In the genomic region with DNA sequence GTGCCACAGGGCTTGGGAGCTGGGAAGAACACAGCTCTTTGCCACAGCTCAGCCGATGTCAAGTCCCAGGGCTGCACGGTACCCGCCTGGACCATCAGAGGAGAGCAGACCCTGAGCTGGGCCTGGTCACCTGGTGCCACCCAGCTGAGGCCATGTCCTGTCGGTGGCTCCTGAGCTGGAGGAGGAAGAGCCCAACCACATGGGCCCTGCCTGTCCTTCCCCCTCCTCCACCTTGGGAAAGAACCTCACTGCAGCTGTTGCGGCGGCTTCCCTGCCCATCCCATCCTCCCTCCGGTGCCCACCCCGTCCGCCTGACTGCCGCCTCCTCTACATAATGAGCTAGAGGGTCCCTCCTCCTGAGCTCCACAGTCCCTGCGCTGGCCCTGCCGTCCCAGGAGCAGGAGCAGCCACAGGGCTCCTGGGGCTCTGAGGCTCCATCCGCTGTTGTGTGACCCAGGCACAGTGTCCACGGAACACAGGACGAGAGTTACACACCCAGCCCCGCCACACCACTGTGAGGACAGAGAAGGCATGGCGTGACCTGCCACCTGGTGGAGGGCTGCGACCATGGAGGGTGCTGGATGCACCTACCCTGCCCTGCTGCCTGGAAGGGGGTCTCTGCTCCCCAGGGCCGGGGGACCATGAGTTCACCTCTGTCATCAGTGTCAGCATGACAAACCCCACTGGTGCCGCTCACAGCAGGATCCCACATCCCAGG, we compare ENCODE assay signal across 8 cellular contexts. TPM values are rescaled to one million over a fixed set of nuclear protein-coding genes. Genes with fewer than 3 reads are reported as not detected.
DNase-seq lines count a peak whose midpoint lies in the region; ATAC-seq, FAIRE-seq and TF ChIP-seq lines count a peak whose summit lies in the region.

No MANE protein-coding gene starts in this region.

- H3K27me3 ChIP-seq in Peyer's patch = no peaks in the 10 kb centered on the region
- peaks cover 27% of the 10 kb centered on the region for H3K27me3 ChIP-seq in keratinocyte (ENCODE audit: control insufficient read depth, extremely low read depth, insufficient read depth, low read length)

- H3K36me3 ChIP-seq in Peyer's patch = peaks cover 0 to 4% (median 0%) of the 10 kb centered on the region in 3 donors
- no peaks in the 10 kb centered on the region for H3K36me3 ChIP-seq in keratinocyte (ENCODE audit: control insufficient read depth in 2 of 2, extremely low read depth in 1 of 2, insufficient read depth in 2 of 2, low read length in 2 of 2)

- H3K9ac ChIP-seq in keratinocyte (ENCODE audit: control insufficient read depth, extremely low read depth, insufficient read depth, low read length) = no peak overlapping the region

- H3K9me1 ChIP-seq in keratinocyte (ENCODE audit: control insufficient read depth, extremely low read depth, insufficient read depth, low read length) = no peaks in the 10 kb centered on the region

- H3K27me3 Mint-ChIP-seq in activated CD4-positive, alpha-beta T cell treated with anti-CD3 and anti-CD28 coated beads for 36 hours = peaks cover 4% of the 10 kb centered on the region

- dilution Hi-C loops in keratinocyte (cut with MboI; ENCODE audit: extremely low pct_ligation_motif_present, low sequenced_read_pairs) = no loop called here

- H3K27ac ChIP-seq in Peyer's patch (peak overlapping the region in 1 of 4 donors; percentile 5), keratinocyte (ENCODE audit: control insufficient read depth, insufficient read depth, low read length) (no peak overlapping the region)

- TF ChIP-seq CTCF in Peyer's patch (IDR thresholded peaks at IDR 0.05) (peak in 5 of 6 experiments; percentile 34 to 44 (median 36)), keratinocyte (optimal IDR thresholded peaks at IDR 0.05 in 1 of 3, IDR thresholded peaks at IDR 0.05 in 1 of 3, conservative IDR thresholded peaks at IDR 0.05 in 1 of 3; ENCODE audit: extremely low read depth in 1 of 3, insufficient read depth in 2 of 3, low read length in 3 of 3) (peak; percentile 40 to 83 (median 48))

- no peak overlapping the region for H3K4me3 ChIP-seq in Peyer's patch
- H3K4me3 ChIP-seq in keratinocyte (ENCODE audit: control insufficient read depth in 2 of 3, extremely low read depth in 1 of 3, insufficient read depth in 2 of 3, low read depth in 1 of 3, low read length in 3 of 3) = no peak overlapping the region

- no peak overlapping the region for H3K27ac Mint-ChIP-seq in activated CD4-positive, alpha-beta T cell treated with anti-CD3 and anti-CD28 coated beads for 36 hours

- DNase-seq in activated CD4-positive, alpha-beta T cell treated with anti-CD3 and anti-CD28 coated beads for 36 hours = peak; percentile 76
- no peak for DNase-seq in activated CD4-positive, alpha-beta T cell treated with anti-CD3 and anti-CD28 coated beads for 1 hour
- peak in 1 of 3 donors; percentile 70 for DNase-seq in Peyer's patch
- DNase-seq in astrocyte of the hippocampus (ENCODE audit: low read depth, low spot score) = peak; percentile 55
- DNase-seq in keratinocyte (ENCODE audit: low read depth, low spot score) = no peak
- peak; percentile 63 for DNase-seq in stimulated activated naive CD8-positive, alpha-beta T cell treated with anti-CD3 and anti-CD28 coated beads, Interleukin-15, Interleukin-2, amounts not matched to agents 100 U/mL and 50 U/mL, for 24 hours
- DNase-seq in SIG-M5 treated with dmso at 0.1 percent for 504 hours (lab: John Stamatoyannopoulos, UW; ENCODE audit: unreplicated experiment) = no peak

- no peaks in the 10 kb centered on the region for H4K20me1 ChIP-seq in keratinocyte (ENCODE audit: control insufficient read depth, extremely low read depth, insufficient read depth, low read length)

- CTCF ChIA-PET in activated CD4-positive, alpha-beta T cell treated with anti-CD3 and anti-CD28 coated beads for 36 hours (lab: Charles Lee) = interaction anchor here (0.6 to 1.0 kb wide), 2 partner anchors 540 to 543 kb away, joined by 3 to 5 read pairs; no protein-coding TSS in a partner anchor

- peaks cover 5% of the 10 kb centered on the region for H3K4me1 Mint-ChIP-seq in activated CD4-positive, alpha-beta T cell treated with anti-CD3 and anti-CD28 coated beads for 36 hours

- no peak for FAIRE-seq in keratinocyte (lab: Jason Lieb, UNC)

- H3K4me3 Mint-ChIP-seq in activated CD4-positive, alpha-beta T cell treated with anti-CD3 and anti-CD28 coated beads for 36 hours = no peak overlapping the region

- intact Hi-C loops in activated CD4-positive, alpha-beta T cell treated with anti-CD3 and anti-CD28 coated beads for 36 hours (cut with DNase I, micrococcal nuclease) = loop anchor here in 1 of 2 experiments (1.0 kb wide), 1 partner anchor 543 kb away; no protein-coding TSS in a partner anchor

- ATAC-seq in activated CD4-positive, alpha-beta T cell treated with anti-CD3 and anti-CD28 coated beads for 36 hours = peak; percentile 73
- peak; percentile 49 for ATAC-seq in stimulated activated naive CD8-positive, alpha-beta T cell treated with anti-CD3 and anti-CD28 coated beads, Interleukin-15, Interleukin-2, amounts not matched to agents 100 U/mL and 50 U/mL, for 24 hours
- ATAC-seq in GM21737 (IDR thresholded peaks at IDR 0.05; ENCODE audit: unreplicated experiment) = no peak

- no peak overlapping the region for H2AFZ ChIP-seq in keratinocyte (ENCODE audit: control insufficient read depth, low read length)

- POLR2A ChIA-PET in activated CD4-positive, alpha-beta T cell treated with anti-CD3 and anti-CD28 coated beads for 36 hours (lab: Charles Lee) = no interaction called here

- H3K9me3 ChIP-seq in Peyer's patch = no peaks in the 10 kb centered on the region
- H3K9me3 ChIP-seq in keratinocyte (ENCODE audit: control insufficient read depth, low read depth, low read length) = no peaks in the 10 kb centered on the region

- H3K9me3 Mint-ChIP-seq in activated CD4-positive, alpha-beta T cell treated with anti-CD3 and anti-CD28 coated beads for 36 hours (ENCODE audit: low read depth) = no peaks in the 10 kb centered on the region

- H3K4me1 ChIP-seq in Peyer's patch (peaks cover 0 to 26% (median 0%) of the 10 kb centered on the region in 4 donors), keratinocyte (ENCODE audit: control insufficient read depth, extremely low read depth, insufficient read depth, low read length) (no peaks in the 10 kb centered on the region)

- no peak for TF ChIP-seq POLR2A in Peyer's patch (IDR thresholded peaks at IDR 0.05)

- H3K36me3 Mint-ChIP-seq in activated CD4-positive, alpha-beta T cell treated with anti-CD3 and anti-CD28 coated beads for 36 hours (ENCODE audit: low read depth) = peaks cover 3% of the 10 kb centered on the region

- no peak overlapping the region for H3K4me2 ChIP-seq in keratinocyte (ENCODE audit: control insufficient read depth, extremely low read depth, insufficient read depth, low read depth, low read length)

- H3K79me2 ChIP-seq in keratinocyte (ENCODE audit: control insufficient read depth, insufficient read depth, low read length) = no peaks in the 10 kb centered on the region

RNA-seq across cellular contexts. Expression of a gene that starts 21.4 kb away (rescaled TPM):
- 10 to 100 TPM; 15.9 to 19.4 TPM for total RNA-seq in activated CD4-positive, alpha-beta T cell treated with anti-CD3 and anti-CD28 coated beads for 36 hours
- 10 to 100 TPM; 29.9 to 57.8 (median 37.1) TPM for total RNA-seq in Peyer's patch
- 14.5 to 26.7 TPM (median 20.9 TPM) in 3 replicates for polyA plus RNA-seq in keratinocyte
- polyA plus RNA-seq in keratinocyte (2011; ENCODE audit: low read depth) = 18.9 TPM
- 12.8 and 20.2 TPM in 2 replicates for polyA plus RNA-seq in keratinocyte (2011; cell fraction: cytosol; rRNA removed)
- polyA plus RNA-seq in keratinocyte (2011; cell fraction: nucleus; rRNA removed) = 12.8 and 15.0 TPM in 2 replicates
- polyA plus RNA-seq in keratinocyte (2012; ENCODE audit: low replicate concordance) = 5.6 and 22.8 TPM in 2 replicates
- 7.6 to 13.2 TPM (median 10.2 TPM) in 3 replicates for polyA minus RNA-seq in keratinocyte
- polyA minus RNA-seq in keratinocyte (2011; cell fraction: cytosol; rRNA and poly(A)+ RNA removed) = 19.2 TPM
- polyA minus RNA-seq in keratinocyte (2011; cell fraction: nucleus; rRNA and poly(A)+ RNA removed) = 8.2 and 9.0 TPM in 2 replicates

Comparison
In these comparisons a context has a peak if more than half of its experiments do, and no peak if none do; other contexts are left out.
1. DNase-seq: peak in activated CD4-positive, alpha-beta T cell treated with anti-CD3 and anti-CD28 coated beads for 36 hours (single experiment), astrocyte of the hippocampus (single experiment) and stimulated activated naive CD8-positive, alpha-beta T cell treated with anti-CD3 and anti-CD28 coated beads, Interleukin-15, Interleukin-2, amounts not matched to agents 100 U/mL and 50 U/mL, for 24 hours (single experiment); none in activated CD4-positive, alpha-beta T cell treated with anti-CD3 and anti-CD28 coated beads for 1 hour (single experiment), keratinocyte (single experiment) and SIG-M5 treated with dmso at 0.1 percent for 504 hours (single experiment).